ENCODE assay signal across 36 cellular contexts in the genomic region with DNA sequence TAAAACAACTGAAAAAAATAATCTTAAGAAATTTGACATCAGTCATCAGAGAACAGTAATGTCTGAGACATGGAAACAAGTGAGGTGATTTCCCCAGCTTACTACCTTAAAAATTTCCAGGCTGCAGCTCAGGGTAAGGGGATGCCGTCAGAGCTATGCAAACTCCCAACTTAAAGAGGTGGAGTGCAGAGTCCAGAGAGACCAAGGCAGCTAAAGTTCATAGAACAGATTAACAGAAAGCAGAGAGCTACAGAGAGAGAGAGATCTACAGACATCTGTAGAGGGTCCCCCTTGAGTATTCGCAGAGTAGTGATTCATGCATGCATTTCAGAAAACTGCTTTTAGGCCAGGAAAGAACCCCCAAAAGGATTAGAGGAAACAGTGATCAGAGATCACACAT.
"Had no signal": no experiment of that assay in that cellular context is flagged by ENCODE, and none has a peak within 500 bp of the region (broad histone marks: within the 10 kb centered on the region; RNA-seq: fewer than 3 reads in every experiment).

No MANE protein-coding gene starts in this region.

- H3K4me3 ChIP-seq: adrenal gland, body of pancreas, breast epithelium had no signal

- DNase-seq: activated B cell treated with CpG ODN at 0.5 μM for 24 hours; activated CD4-positive, alpha-beta memory T cell treated with anti-CD3 and anti-CD28 coated beads for 36 hours; activated CD4-positive, alpha-beta T cell treated with anti-CD3 and anti-CD28 coated beads for 4 hours; activated CD4-positive, alpha-beta T cell treated with anti-CD3 and anti-CD28 coated beads, Interleukin-2, amount 10 ng/mL, durations not matched to agents 24 days and 14 days; activated CD4-positive, alpha-beta T cell treated with anti-CD3 and anti-CD28 coated beads, Interleukin-2, amount 50 U/mL, for 1 hour; activated CD4-positive, alpha-beta T cell treated with anti-CD3 and anti-CD28 coated beads, Interleukin-2, amount 50 U/mL, for 4 hours; activated CD4-positive, CD25-positive, alpha-beta regulatory T cell treated with anti-CD3 and anti-CD28 coated beads, Interleukin-2, amount 50 U/mL, for 72 hours; activated CD8-positive, alpha-beta memory T cell treated with anti-CD3 and anti-CD28 coated beads, Interleukin-2, amount 50 U/mL, for 4 hours; activated CD8-positive, alpha-beta T cell treated with anti-CD3 and anti-CD28 coated beads for 36 hours; activated effector memory CD4-positive, alpha-beta T cell treated with anti-CD3 and anti-CD28 coated beads, Interleukin-2, amount 50 U/mL, for 16 hours; activated gamma-delta T cell treated with Interleukin-2 at 50 U/mL for 16 hours; activated naive CD4-positive, alpha-beta T cell; activated naive CD4-positive, alpha-beta T cell treated with anti-CD3 and anti-CD28 coated beads for 36 hours; activated naive CD4-positive, alpha-beta T cell treated with anti-CD3 and anti-CD28 coated beads, Interleukin-2, amount 50 U/mL, for 16 hours; activated naive CD8-positive, alpha-beta T cell treated with anti-CD3 and anti-CD28 coated beads for 36 hours; activated T-cell treated with anti-CD3 and anti-CD28 coated beads for 4 hours; activated T-cell treated with anti-CD3 and anti-CD28 coated beads, Interleukin-2, amount 50 U/mL, for 1 hour; activated T-cell treated with anti-CD3 and anti-CD28 coated beads, Interleukin-2, amount 50 U/mL, for 4 hours; activated T-cell treated with anti-CD3 and anti-CD28 coated beads, Interleukin-2, amount 50 U/mL, for 72 hours; adrenal gland; amniotic stem cell; aorta; body of pancreas; brain microvascular endothelial cell; central memory CD4-positive, alpha-beta T cell; T-helper 1 cell; T-helper 2 cell; T-helper 9 cell had no signal

- H3K27me3 ChIP-seq: adrenal gland, body of pancreas, brain microvascular endothelial cell, breast epithelium had no signal

- ATAC-seq: activated CD8-positive, alpha-beta T cell treated with anti-CD3 and anti-CD28 coated beads for 36 hours; activated naive CD4-positive, alpha-beta T cell treated with anti-CD3 and anti-CD28 coated beads, Interleukin-2, amount 50 U/mL, for 72 hours; activated T-cell treated with anti-CD3 and anti-CD28 coated beads, Interleukin-2, amount 50 U/mL, for 4 hours; activated T-cell treated with anti-CD3 and anti-CD28 coated beads, Interleukin-2, amount 50 U/mL, for 72 hours; activated T-helper 17 cell treated with anti-CD3 and anti-CD28 coated beads, Interleukin-2, amount 50 U/mL, for 72 hours; body of pancreas had no signal

- H3K4me3 Mint-ChIP-seq: activated B cell treated with CpG ODN at 0.5 μM for 24 hours; activated CD4-positive, alpha-beta memory T cell treated with anti-CD3 and anti-CD28 coated beads for 36 hours; activated CD4-positive, alpha-beta T cell treated with anti-CD3 and anti-CD28 coated beads, Interleukin-2, amount 10 ng/mL, durations not matched to agents 24 days and 14 days; activated CD8-positive, alpha-beta T cell treated with anti-CD3 and anti-CD28 coated beads for 36 hours; activated naive CD4-positive, alpha-beta T cell treated with anti-CD3 and anti-CD28 coated beads for 36 hours; activated naive CD8-positive, alpha-beta T cell treated with anti-CD3 and anti-CD28 coated beads for 36 hours; activated T-cell treated with anti-CD3 and anti-CD28 coated beads, Interleukin-2, amount 50 U/mL, for 4 hours; activated T-cell treated with anti-CD3 and anti-CD28 coated beads, Interleukin-2, amount 50 U/mL, for 72 hours; activated T-helper 1 cell treated with anti-CD3 and anti-CD28 coated beads, Interleukin-12 subunit alpha, Interleukin-12 subunit beta, Interleukin-2, Interleukin-4 antibody, amounts not matched to agents 30 ng/mL and 10 ng/mL and 1 ng/mL, durations not matched to agents 14 hours and 24 hours and 36 hours; activated T-helper 17 cell treated with anti-CD3 and anti-CD28 coated beads, Interleukin-2, amount 50 U/mL, for 72 hours; T-helper 1 cell treated with Interleukin-12 subunit alpha and Interleukin-12 subunit beta and Interleukin-4 antibody, amounts not matched to agents 30 μg/mL and 1 μg/mL, for 36 hours; T-helper 2 cell treated with Interferon-gamma antibody and Interleukin-4, amounts not matched to agents 5 μg/mL and 100 μg/mL, for 36 hours had no signal

- H3K27ac Mint-ChIP-seq: activated B cell treated with CpG ODN at 0.5 μM for 24 hours; activated CD4-positive, alpha-beta memory T cell treated with anti-CD3 and anti-CD28 coated beads for 36 hours; activated CD4-positive, alpha-beta T cell treated with anti-CD3 and anti-CD28 coated beads, Interleukin-2, amount 10 ng/mL, durations not matched to agents 24 days and 14 days; activated CD8-positive, alpha-beta T cell treated with anti-CD3 and anti-CD28 coated beads for 36 hours; activated naive CD4-positive, alpha-beta T cell treated with anti-CD3 and anti-CD28 coated beads for 36 hours; activated naive CD4-positive, alpha-beta T cell treated with anti-CD3 and anti-CD28 coated beads, Interleukin-2, amount 50 U/mL, for 72 hours; activated naive CD8-positive, alpha-beta T cell treated with anti-CD3 and anti-CD28 coated beads for 36 hours; activated T-cell treated with anti-CD3 and anti-CD28 coated beads, Interleukin-2, amount 50 U/mL, for 72 hours; activated T-helper 1 cell treated with anti-CD3 and anti-CD28 coated beads, Interleukin-12 subunit alpha, Interleukin-12 subunit beta, Interleukin-2, Interleukin-4 antibody, amounts not matched to agents 30 ng/mL and 10 ng/mL and 1 ng/mL, durations not matched to agents 14 hours and 24 hours and 36 hours; activated T-helper 17 cell treated with anti-CD3 and anti-CD28 coated beads, Interleukin-2, amount 50 U/mL, for 72 hours; T-helper 1 cell treated with Interleukin-12 subunit alpha and Interleukin-12 subunit beta and Interleukin-4 antibody, amounts not matched to agents 30 μg/mL and 1 μg/mL, for 36 hours; T-helper 2 cell treated with Interferon-gamma antibody and Interleukin-4, amounts not matched to agents 5 μg/mL and 100 μg/mL, for 36 hours had no signal

- H3K36me3 Mint-ChIP-seq: activated CD4-positive, alpha-beta memory T cell treated with anti-CD3 and anti-CD28 coated beads for 36 hours; activated naive CD4-positive, alpha-beta T cell treated with anti-CD3 and anti-CD28 coated beads, Interleukin-2, amount 50 U/mL, for 72 hours; activated naive CD8-positive, alpha-beta T cell treated with anti-CD3 and anti-CD28 coated beads for 36 hours had no signal

- H3K9me3 ChIP-seq: adrenal gland, body of pancreas, breast epithelium had no signal

- H3K9me3 Mint-ChIP-seq: activated B cell treated with CpG ODN at 0.5 μM for 24 hours; activated CD4-positive, alpha-beta memory T cell treated with anti-CD3 and anti-CD28 coated beads for 36 hours; activated CD8-positive, alpha-beta T cell treated with anti-CD3 and anti-CD28 coated beads for 36 hours; activated naive CD4-positive, alpha-beta T cell treated with anti-CD3 and anti-CD28 coated beads for 36 hours; activated T-cell treated with anti-CD3 and anti-CD28 coated beads, Interleukin-2, amount 50 U/mL, for 4 hours; activated T-cell treated with anti-CD3 and anti-CD28 coated beads, Interleukin-2, amount 50 U/mL, for 72 hours; activated T-helper 1 cell treated with anti-CD3 and anti-CD28 coated beads, Interleukin-12 subunit alpha, Interleukin-12 subunit beta, Interleukin-2, Interleukin-4 antibody, amounts not matched to agents 30 ng/mL and 10 ng/mL and 1 ng/mL, durations not matched to agents 14 hours and 24 hours and 36 hours; T-helper 1 cell treated with Interleukin-12 subunit alpha and Interleukin-12 subunit beta and Interleukin-4 antibody, amounts not matched to agents 30 μg/mL and 1 μg/mL, for 36 hours; T-helper 2 cell treated with Interferon-gamma antibody and Interleukin-4, amounts not matched to agents 5 μg/mL and 100 μg/mL, for 36 hours had no signal

- H3K4me1 ChIP-seq: adrenal gland, body of pancreas, breast epithelium had no signal

- H3K27me3 Mint-ChIP-seq: activated CD4-positive, alpha-beta memory T cell treated with anti-CD3 and anti-CD28 coated beads for 36 hours had no signal

- H3K36me3 ChIP-seq: adrenal gland, brain microvascular endothelial cell, breast epithelium had no signal

- H3K4me1 Mint-ChIP-seq: activated B cell treated with CpG ODN at 0.5 μM for 24 hours; activated CD4-positive, alpha-beta T cell treated with anti-CD3 and anti-CD28 coated beads, Interleukin-2, amount 10 ng/mL, durations not matched to agents 24 days and 14 days; activated naive CD8-positive, alpha-beta T cell treated with anti-CD3 and anti-CD28 coated beads for 36 hours; activated T-helper 17 cell treated with anti-CD3 and anti-CD28 coated beads, Interleukin-2, amount 50 U/mL, for 72 hours had no signal

- H3K27ac ChIP-seq: adrenal gland, body of pancreas, brain microvascular endothelial cell, breast epithelium had no signal

- FAIRE-seq: astrocyte, TTC549 had no signal
